Comparison of ENCODE assay signal across 10 cellular contexts in the genomic region with DNA sequence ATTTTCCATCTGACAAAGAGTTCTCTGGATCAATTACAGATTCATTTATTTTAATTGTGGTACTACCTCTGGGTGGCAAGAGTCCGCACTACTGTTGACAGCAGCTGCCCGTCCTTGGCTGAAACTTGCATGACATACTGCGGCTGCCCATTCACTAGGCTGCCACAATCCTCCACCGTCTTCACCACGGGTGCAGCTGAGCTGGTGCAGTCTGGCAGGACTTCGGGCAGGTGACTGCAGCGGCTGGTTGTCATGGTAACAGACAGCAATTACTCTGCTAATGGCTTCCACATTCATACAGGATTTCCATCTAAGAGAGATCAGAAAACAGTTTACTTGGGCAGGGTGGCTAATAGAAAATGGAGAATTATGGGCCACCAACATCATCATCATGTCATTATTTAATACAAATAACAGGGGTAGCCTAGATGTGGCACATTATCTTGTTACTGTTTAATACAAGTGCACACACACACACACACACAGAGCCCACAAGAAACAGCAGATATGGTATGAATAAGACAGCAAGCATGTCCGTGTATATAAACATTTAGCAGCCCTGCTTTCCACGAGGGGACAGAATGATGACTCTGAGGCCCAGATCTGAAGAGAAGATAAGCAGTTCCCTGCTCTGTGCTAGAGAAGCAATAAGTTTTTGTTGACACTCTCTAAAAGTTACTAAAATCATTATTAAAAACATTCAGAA.
DNase-seq lines count a peak whose midpoint lies in the region; ATAC-seq and TF ChIP-seq lines count a peak whose summit lies in the region.
"Had no signal": no experiment of that assay in that cellular context is flagged by ENCODE, and none has a peak within 500 bp of the region (broad histone marks: within the 10 kb centered on the region; RNA-seq: fewer than 3 reads in every experiment).

No MANE protein-coding gene starts in this region.

- no peak for ATAC-seq in HG03139 (IDR thresholded peaks at IDR 0.05; ENCODE audit: unreplicated experiment)
- no peak for ATAC-seq in GM18519 (IDR thresholded peaks at IDR 0.05; ENCODE audit: low FRiP score, unreplicated experiment)
- no peak for ATAC-seq in HG02759 (IDR thresholded peaks at IDR 0.05; ENCODE audit: unreplicated experiment)

- H3K27ac Mint-ChIP-seq in endothelial cell (ENCODE audit: unreplicated experiment), result peak overlapping the region; percentile 98

- H3K36me3 Mint-ChIP-seq in endothelial cell (ENCODE audit: low read depth, unreplicated experiment), result peaks cover 9% of the 10 kb centered on the region

- peaks cover 56% of the 10 kb centered on the region for H3K4me1 Mint-ChIP-seq in endothelial cell (ENCODE audit: unreplicated experiment)
- H3K4me1 Mint-ChIP-seq: central memory CD8-positive, alpha-beta T cell had no signal

- H3K4me3 Mint-ChIP-seq in endothelial cell (ENCODE audit: unreplicated experiment), result no peak overlapping the region
- H3K4me3 Mint-ChIP-seq: central memory CD8-positive, alpha-beta T cell had no signal

- H3K9me3 Mint-ChIP-seq in endothelial cell (ENCODE audit: unreplicated experiment), result no peaks in the 10 kb centered on the region
- H3K9me3 Mint-ChIP-seq: central memory CD8-positive, alpha-beta T cell had no signal

- no peak for TF ChIP-seq CTCF in endothelial cell (IDR thresholded peaks at IDR 0.05; ENCODE audit: unreplicated experiment)

- POLR2A ChIA-PET in HEK293T (lab: Yijun Ruan, JAX), result no interaction called here

- H3K27me3 Mint-ChIP-seq in endothelial cell (ENCODE audit: unreplicated experiment), result no peaks in the 10 kb centered on the region
- H3K27me3 Mint-ChIP-seq: central memory CD8-positive, alpha-beta T cell had no signal

- CTCF ChIA-PET in HEK293T (lab: Yijun Ruan, JAX), result no interaction called here

- DNase-seq in HEK293T (ENCODE audit: extremely low spot score), result peak; percentile 27
- peak; percentile 22 to 77 for DNase-seq in NCI-H526 (lab: John Stamatoyannopoulos, UW)
- DNase-seq in endothelial cell (ENCODE audit: low spot score), result no peak
- DNase-seq in renal cortical epithelial cell (ENCODE audit: low read depth), result peak; percentile 44
- DNase-seq in activated CD4-positive, alpha-beta T cell treated with anti-CD3 and anti-CD28 coated beads for 4 hours, result no peak
- DNase-seq: MM.1S had no signal

TF ChIP-seq in HEK293T, 16 proteins besides CTCF, POLR2A, EP300 and RAD21:
- TF ChIP-seq ARNT (IDR thresholded peaks at IDR 0.05) (no peak), SP1 (IDR thresholded peaks at IDR 0.05) (no peak)
TF ChIP-seq in HEK293T: peak in this region for 0.

Comparison
In these comparisons a context has a peak if more than half of its experiments do, and no peak if none do; other contexts are left out.
1. DNase-seq: peak in HEK293T (single experiment), NCI-H526 (2 of 2) and renal cortical epithelial cell (single experiment); none in endothelial cell (single experiment) and activated CD4-positive, alpha-beta T cell treated with anti-CD3 and anti-CD28 coated beads for 4 hours (0 of 2).